ENCODE assay signal across 8 cellular contexts in genomic region chr19:36973021-36973843, GRCh38. TPM values are rescaled to one million over a fixed set of nuclear protein-coding genes. Genes with fewer than 3 reads are reported as not detected.
DNase-seq lines count a peak whose midpoint lies in the region; ATAC-seq, FAIRE-seq and TF ChIP-seq lines count a peak whose summit lies in the region.

No MANE protein-coding gene starts in this region.

- H4K20me1 ChIP-seq in K562 (replicated peaks; ENCODE audit: control insufficient read depth, insufficient read depth, low read length) = no peaks in the 10 kb centered on the region

- H3K4me3 ChIP-seq in K562 (peak overlapping the region; percentile 20; the same call in 1 of the 2 replicates), small intestine (ENCODE audit: low read depth in 1 of 2, low read length in 2 of 2) (peak overlapping the region; percentile 51 to 58)

- H3K9me3 ChIP-seq in K562 (replicated peaks; ENCODE audit: control insufficient read depth, insufficient read depth, low read depth, low read length) = no peaks in the 10 kb centered on the region
- no peaks in the 10 kb centered on the region for H3K9me3 ChIP-seq in small intestine (ENCODE audit: control insufficient read depth, low read depth)

- H3K9me3 Mint-ChIP-seq in nephron progenitor cell = peaks cover 83% of the 10 kb centered on the region

- H3K27ac Mint-ChIP-seq in nephron progenitor cell = no peak overlapping the region

- CTCF ChIA-PET in K562 (lab: Yijun Ruan, JAX; ENCODE audit: low intra/inter-chr PET ratio) = no interaction called here

- peaks cover 12% of the 10 kb centered on the region for H3K36me3 Mint-ChIP-seq in nephron progenitor cell (ENCODE audit: low read depth)

- H3K9me1 ChIP-seq in K562 (ENCODE audit: control insufficient read depth, insufficient read depth, low read length) = no peaks in the 10 kb centered on the region

- no peaks in the 10 kb centered on the region for H3K4me1 Mint-ChIP-seq in nephron progenitor cell

- peak overlapping the region; percentile 18; the same call in 1 of the 2 replicates for H3K4me2 ChIP-seq in K562 (ENCODE audit: insufficient read depth, low read length)

- peak; percentile 34 to 48 (median 41) for TF ChIP-seq CTCF in K562 (IDR thresholded peaks at IDR 0.05 in 2 of 3, conservative IDR thresholded peaks at IDR 0.05 in 1 of 3; ENCODE audit: insufficient read depth in 2 of 3, low read depth in 1 of 3, low read length in 3 of 3)
- TF ChIP-seq CTCF in nephron progenitor cell (IDR thresholded peaks at IDR 0.05) = no peak

- no peaks in the 10 kb centered on the region for H3K79me2 ChIP-seq in K562 (ENCODE audit: control insufficient read depth, insufficient read depth, low read length)

- FAIRE-seq in K562 (lab: Jason Lieb, UNC) (no peak), small intestine (lab: Jason Lieb, UNC) (no peak)

- no peaks in the 10 kb centered on the region for H3K36me3 ChIP-seq in K562 (ENCODE audit: control insufficient read depth, insufficient read depth, low read length)
- H3K36me3 ChIP-seq in small intestine (ENCODE audit: control insufficient read depth in 2 of 2, insufficient read depth in 2 of 2, low read length in 2 of 2) = peaks cover 0 to 1% of the 10 kb centered on the region in 2 donors

- H3K27ac ChIP-seq in K562 (ENCODE audit: extremely low read depth, low read depth, low read length) (no peak overlapping the region), small intestine (ENCODE audit: low read depth in 1 of 2, low read length in 1 of 2) (peak overlapping the region; percentile 27 to 83)

- peaks cover 0 to 7% of the 10 kb centered on the region in 2 experiments; a peak in 1 of 5 replicates for H3K4me1 ChIP-seq in K562 (replicated peaks in 1 of 2; ENCODE audit: control insufficient read depth in 2 of 2, insufficient read depth in 2 of 2, low read length in 2 of 2)
- peaks cover 3% of the 10 kb centered on the region in 2 donors for H3K4me1 ChIP-seq in small intestine (ENCODE audit: control insufficient read depth in 2 of 2, insufficient read depth in 1 of 2, low read depth in 1 of 2, low read length in 1 of 2)

- DNase-seq in ELF-1 (ENCODE audit: low read depth, low spot score) (peak; percentile 95), T1000 (lab: John Stamatoyannopoulos, UW) (peak; percentile 81), K562 (ENCODE audit: extremely low read depth in 1 of 4, low spot score in 3 of 4) (peak; percentile 9 to 25 (median 19)), iPS DF 4.7 (ENCODE audit: extremely low read depth, low spot score) (peak; percentile 33), small intestine (peak; percentile 74), MV-4-11 (lab: John Stamatoyannopoulos, UW) (no peak), nephron progenitor cell (no peak)

- ATAC-seq in HG03097 (IDR thresholded peaks at IDR 0.05; ENCODE audit: low FRiP score, unreplicated experiment) (peak; percentile 91), K562 (peak; percentile 73)

- WGBS in K562 (ENCODE audit: insufficient coverage, low coverage, missing lambda C conversion rate) = 9% methylated on average over 53 of the region's 56 CpGs
- WGBS in small intestine, 3 donors = 1 to 5% (median 3%) methylated on average over 50 to 56 of the region's 56 CpGs

- peak in 1 of 2 experiments; percentile 72; a peak in 2 of 4 replicates for TF ChIP-seq RAD21 in K562 (CRISPR knock-in tag; conservative IDR thresholded peaks at IDR 0.05 in 1 of 2, IDR thresholded peaks at IDR 0.05 in 1 of 2)

- intact Hi-C loops in K562 (cut with micrococcal nuclease) = no loop called here

- BruUV-seq in K562 (replicated peaks; lab: Mats Ljungman, UMichigan) = no TSS peak

- no peak for TF ChIP-seq POLR2A in K562 (conservative IDR thresholded peaks at IDR 0.05)

- POLR2A ChIA-PET in K562 (lab: Yijun Ruan, JAX) = no interaction called here

- in situ Hi-C loops in K562 (cut with MboI) = no loop called here

- peaks cover 6% of the 10 kb centered on the region for H3K27me3 Mint-ChIP-seq in nephron progenitor cell (ENCODE audit: low read depth, poor library complexity)

- no peak overlapping the region for H2AFZ ChIP-seq in K562 (ENCODE audit: low read depth, low read length)

- no peak overlapping the region for H3K4me3 Mint-ChIP-seq in nephron progenitor cell

- TF ChIP-seq EP300 in K562 (IDR thresholded peaks at IDR 0.05; ENCODE audit: low read length) = no peak

- H3K27me3 ChIP-seq in K562 (ENCODE audit: control insufficient read depth in 2 of 2, insufficient read depth in 2 of 2, low read length in 2 of 2) = no peaks in the 10 kb centered on the region
- H3K27me3 ChIP-seq in small intestine (ENCODE audit: control insufficient read depth in 2 of 2, insufficient read depth in 2 of 2, low read length in 2 of 2) = no peaks in the 10 kb centered on the region

- no peak overlapping the region for H3K9ac ChIP-seq in K562 (ENCODE audit: insufficient read depth in 1 of 2, low read depth in 2 of 2, low read length in 2 of 2)

TF ChIP-seq in K562, 482 proteins besides CTCF, POLR2A, EP300 and RAD21:
- TF ChIP-seq EWSR1 (IDR thresholded peaks at IDR 0.05; ENCODE audit: borderline replicate concordance, low read depth, partially characterized antibody) = no peak
- no peak for TF ChIP-seq GABPA (tag; conservative IDR thresholded peaks at IDR 0.05; ENCODE audit: low read depth)
- TF ChIP-seq ZNF143 (CRISPR knock-in tag; IDR thresholded peaks at IDR 0.05) = peak; percentile 55; the same call in 1 of the 2 replicates

RNA-seq across cellular contexts. Expression of gene ZNF568, which starts 57.1 kb away (rescaled TPM):
- total RNA-seq in K562 (2011; cell fraction: chromatin; rRNA removed; ENCODE audit: low replicate concordance) = 0.21 TPM in 1 of 2 replicates, not detected in the other
- total RNA-seq in K562 (2011; cell fraction: nucleolus; rRNA removed) = 1.0 TPM in 1 of 2 replicates, not detected in the other
- 0.15 TPM in 1 of 2 replicates, not detected in the other for total RNA-seq in K562 (2011; cell fraction: nucleoplasm; rRNA removed)
- 0.24 and 0.36 TPM in 2 replicates for total RNA-seq in K562 (2014; rRNA removed)
- total RNA-seq in K562 (2014; rRNA removed; fragmentation: Illumina TruSeq; extraction: Trizol) = 0.07 and 0.13 TPM in 2 replicates
- total RNA-seq in K562 (2015; rRNA removed; fragmentation: Illumina TruSeq; extraction: Trizol) = 0.08 and 0.25 TPM in 2 replicates
- total RNA-seq in K562 (2021) = 0.09 and 0.24 TPM in 2 replicates
- 0.04 TPM in 1 of 2 replicates, not detected in the other for polyA plus RNA-seq in K562 (2011; rRNA removed)
- polyA plus RNA-seq in K562 (2011; cell fraction: cytosol; rRNA removed) = 0.03 TPM in 1 of 2 replicates, not detected in the other
- not detected in 2 replicates for polyA plus RNA-seq in K562 (2011; cell fraction: nucleus; rRNA removed)
- polyA plus RNA-seq in K562 (2012) = 0.08 and 0.25 TPM in 2 replicates
- polyA plus RNA-seq in K562 (2014; fragmentation: Illumina TruSeq; extraction: Trizol) = 0.06 and 0.10 TPM in 2 replicates
- under 1 TPM in 1 of 2 experiments, not detected in 1; 0.07 TPM for polyA plus RNA-seq in K562 (2014; fragmentation: Nextera tagmentation; extraction: Ambion mirVana)
- polyA plus RNA-seq in K562 (2014; rRNA removed) = 0.05 and 1.1 TPM in 2 replicates
- 0.07 TPM in 1 of 2 replicates, not detected in the other for polyA minus RNA-seq in K562 (2011; rRNA and poly(A)+ RNA removed)
- not detected in 2 replicates for polyA minus RNA-seq in K562 (2011; cell fraction: cytosol; rRNA and poly(A)+ RNA removed)
- polyA minus RNA-seq in K562 (2011; cell fraction: nucleus; rRNA and poly(A)+ RNA removed) = not detected in 2 replicates
- polyA plus RNA-seq in small intestine = 1 to 10 TPM; 1.8 to 2.9 (median 2.7) TPM

RNA-seq across cellular contexts. Expression of gene ZNF829, which starts 57.1 kb away (rescaled TPM):
- 0.35 TPM in 1 of 2 replicates, not detected in the other for total RNA-seq in K562 (2011; cell fraction: chromatin; rRNA removed; ENCODE audit: low replicate concordance)
- total RNA-seq in K562 (2011; cell fraction: nucleolus; rRNA removed) = not detected in 2 replicates
- not detected in 2 replicates for total RNA-seq in K562 (2011; cell fraction: nucleoplasm; rRNA removed)
- total RNA-seq in K562 (2014; rRNA removed) = 0.04 and 0.05 TPM in 2 replicates
- total RNA-seq in K562 (2014; rRNA removed; fragmentation: Illumina TruSeq; extraction: Trizol) = 0.07 and 0.10 TPM in 2 replicates
- 0.08 and 0.11 TPM in 2 replicates for total RNA-seq in K562 (2015; rRNA removed; fragmentation: Illumina TruSeq; extraction: Trizol)
- 0.02 TPM in 1 of 2 replicates, not detected in the other for total RNA-seq in K562 (2021)
- not detected in 2 replicates for polyA plus RNA-seq in K562 (2011; rRNA removed)
- not detected in 2 replicates for polyA plus RNA-seq in K562 (2011; cell fraction: cytosol; rRNA removed)
- polyA plus RNA-seq in K562 (2011; cell fraction: nucleus; rRNA removed) = not detected in 2 replicates
- 0.03 and 0.04 TPM in 2 replicates for polyA plus RNA-seq in K562 (2012)
- polyA plus RNA-seq in K562 (2014; fragmentation: Illumina TruSeq; extraction: Trizol) = 0.07 TPM in 1 of 2 replicates, not detected in the other
- polyA plus RNA-seq in K562 (2014; fragmentation: Nextera tagmentation; extraction: Ambion mirVana) = under 1 TPM; 0.03 to 0.14 TPM
- 0.01 and 0.03 TPM in 2 replicates for polyA plus RNA-seq in K562 (2014; rRNA removed)
- not detected in 2 replicates for polyA minus RNA-seq in K562 (2011; rRNA and poly(A)+ RNA removed)
- polyA minus RNA-seq in K562 (2011; cell fraction: cytosol; rRNA and poly(A)+ RNA removed) = not detected in 2 replicates
- not detected in 2 replicates for polyA minus RNA-seq in K562 (2011; cell fraction: nucleus; rRNA and poly(A)+ RNA removed)
- polyA plus RNA-seq in small intestine = under 1 TPM; 0.22 to 0.91 (median 0.81) TPM

Comparison
In these comparisons a context has a peak if more than half of its experiments do, and no peak if none do; other contexts are left out.
1. DNase-seq: peak in ELF-1 (single experiment), T1000 (single experiment), K562 (4 of 4), iPS DF 4.7 (single experiment) and small intestine (single experiment); none in MV-4-11 (single experiment) and nephron progenitor cell (single experiment).